8 cellular contexts compared by ENCODE assay signal in the genomic region with DNA sequence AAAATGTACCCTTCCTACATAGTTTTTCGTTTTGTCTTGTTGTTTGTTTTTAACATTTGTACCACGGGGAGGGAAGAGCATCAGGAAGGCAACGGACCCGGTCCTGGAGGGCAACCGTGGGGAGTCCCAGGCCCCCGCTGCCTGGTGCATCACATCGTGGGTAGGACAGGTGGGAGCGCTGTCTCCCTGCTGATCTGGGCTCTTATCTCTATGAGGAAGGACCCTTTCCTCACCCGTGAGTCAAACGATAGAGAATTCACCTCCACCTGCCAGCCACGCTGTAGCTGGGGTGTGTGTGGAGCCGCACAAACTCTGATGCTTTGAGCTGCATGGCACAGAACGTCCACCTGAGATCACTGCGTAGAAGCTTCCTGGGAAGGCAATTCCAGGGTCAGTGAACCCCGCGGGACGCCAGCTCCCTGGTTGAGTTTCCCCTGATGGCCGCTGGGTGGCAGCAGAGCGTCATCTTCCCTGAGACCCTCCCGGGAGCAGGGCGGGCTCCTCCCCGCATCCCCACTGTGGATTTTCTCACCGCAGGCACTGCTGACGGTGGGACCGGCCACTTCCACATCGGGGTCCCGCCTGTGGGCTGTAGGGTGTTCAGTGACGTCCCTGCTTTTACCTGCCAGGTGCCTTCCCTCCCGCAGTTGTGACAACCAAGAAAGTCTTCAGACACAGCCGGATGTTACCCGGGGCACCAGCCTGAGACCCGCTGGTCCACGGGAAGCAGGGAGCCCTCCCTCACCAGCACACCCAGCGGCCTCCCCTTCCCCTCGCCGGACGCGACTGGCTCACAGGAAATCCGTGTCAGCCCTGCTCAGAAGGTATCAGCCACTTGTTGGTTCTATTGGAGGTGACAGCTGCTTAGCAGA. TPM values are rescaled to one million over a fixed set of nuclear protein-coding genes. Genes with fewer than 3 reads are reported as not detected.
A peak's percentile ranks its signal among the peaks of the same experiment; 100 is the strongest.
DNase-seq lines count a peak whose midpoint lies in the region; ATAC-seq and TF ChIP-seq lines count a peak whose summit lies in the region.

No MANE protein-coding gene starts in this region.

- intact Hi-C loops in Calu3 (cut with micrococcal nuclease; ENCODE audit: unreplicated experiment), result loop anchor here (1.0 to 2.0 kb wide), 3 partner anchors 186 to 284 kb away; no protein-coding TSS in a partner anchor
- intact Hi-C loops in esophagus muscularis mucosa (cut with DNase I), result no loop called here

- peak; percentile 62 for ATAC-seq in HG02798 (IDR thresholded peaks at IDR 0.05; ENCODE audit: poor library complexity, unreplicated experiment)
- peak; percentile 36 for ATAC-seq in stimulated activated naive CD8-positive, alpha-beta T cell treated with anti-CD3 and anti-CD28 coated beads, Interleukin-15, Interleukin-2, amounts not matched to agents 100 U/mL and 50 U/mL, for 24 hours
- ATAC-seq in HG03025 (IDR thresholded peaks at IDR 0.05; ENCODE audit: low FRiP score, unreplicated experiment), result no peak

- peaks cover 10% of the 10 kb centered on the region for H3K4me1 Mint-ChIP-seq in Calu3 (ENCODE audit: low read depth, unreplicated experiment)
- no peaks in the 10 kb centered on the region for H3K4me1 Mint-ChIP-seq in nephron progenitor cell

- WGBS in esophagus muscularis mucosa, result 8% methylated on average over 22 of the region's 39 CpGs

- H3K27me3 Mint-ChIP-seq in Calu3 (ENCODE audit: unreplicated experiment) (peaks cover 20% of the 10 kb centered on the region), nephron progenitor cell (ENCODE audit: low read depth, poor library complexity) (peaks cover 39% of the 10 kb centered on the region)

- CTCF ChIA-PET in Calu3 (lab: Charles Lee), result interaction anchor here (0.6 to 2.7 kb wide), 11 partner anchors 10 to 282 kb away, joined by 3 to 73 read pairs (median 3); no protein-coding TSS in a partner anchor

- BruUV-seq in Calu3 (replicated peaks; lab: Mats Ljungman, UMichigan), result no TSS peak

- H3K27ac Mint-ChIP-seq in Calu3 (ENCODE audit: unreplicated experiment) (no peak overlapping the region), nephron progenitor cell (no peak overlapping the region)

- no peak for TF ChIP-seq EP300 in esophagus muscularis mucosa (IDR thresholded peaks at IDR 0.05)

- peak overlapping the region; percentile 56 for H3K4me3 Mint-ChIP-seq in Calu3 (ENCODE audit: low read depth, unreplicated experiment)
- peak overlapping the region; percentile 40 for H3K4me3 Mint-ChIP-seq in nephron progenitor cell

- H3K36me3 Mint-ChIP-seq in Calu3 (ENCODE audit: insufficient read depth, unreplicated experiment) (peaks cover 5% of the 10 kb centered on the region), nephron progenitor cell (ENCODE audit: low read depth) (no peaks in the 10 kb centered on the region)

- H3K27ac ChIP-seq in esophagus muscularis mucosa (replicated peaks in 1 of 4), result no peak overlapping the region

- H3K4me1 ChIP-seq in esophagus muscularis mucosa, result peaks cover 9% of the 10 kb centered on the region in 4 donors

- H3K27me3 ChIP-seq in esophagus muscularis mucosa, result peaks cover 0 to 37% (median 6%) of the 10 kb centered on the region in 4 donors

- peaks cover 0 to 6% (median under 1%) of the 10 kb centered on the region in 4 donors for H3K9me3 ChIP-seq in esophagus muscularis mucosa

- H3K9me3 Mint-ChIP-seq in Calu3 (ENCODE audit: low read depth, unreplicated experiment) (no peaks in the 10 kb centered on the region), nephron progenitor cell (peaks cover 34% of the 10 kb centered on the region)

- no peak for TF ChIP-seq POLR2A in esophagus muscularis mucosa (IDR thresholded peaks at IDR 0.05; ENCODE audit: low read depth)

- peak; percentile 97 for TF ChIP-seq CTCF in Calu3 (IDR thresholded peaks at IDR 0.05; ENCODE audit: unreplicated experiment)
- peak; percentile 79 to 91 (median 81) for TF ChIP-seq CTCF in esophagus muscularis mucosa (IDR thresholded peaks at IDR 0.05)
- peak; percentile 86 for TF ChIP-seq CTCF in nephron progenitor cell (IDR thresholded peaks at IDR 0.05)

- H3K4me3 ChIP-seq in esophagus muscularis mucosa, result peak overlapping the region; percentile 8 to 47 (median 26)

- DNase-seq in Calu3, result peak; percentile 81
- peak; percentile 79 for DNase-seq in NCI-H82 (lab: John Stamatoyannopoulos, UW)
- DNase-seq in activated T-cell treated with anti-CD3 and anti-CD28 coated beads for 48 hours (ENCODE audit: low read depth), result peak; percentile 47
- DNase-seq in esophagus muscularis mucosa (ENCODE audit: extremely low spot score), result no peak
- peak; percentile 84 for DNase-seq in nephron progenitor cell
- DNase-seq in stimulated activated naive CD8-positive, alpha-beta T cell treated with anti-CD3 and anti-CD28 coated beads, Interleukin-15, Interleukin-2, amounts not matched to agents 100 U/mL and 50 U/mL, for 24 hours, result peak; percentile 69

- H3K36me3 ChIP-seq in esophagus muscularis mucosa, result no peaks in the 10 kb centered on the region

RNA-seq across cellular contexts. Expression of a gene that starts 54.7 kb away (rescaled TPM):
- total RNA-seq in Calu3 (2022), result 68.5 and 77.3 TPM in 2 replicates
- 10 to 100 TPM; 15.0 to 34.2 (median 28.4) TPM for total RNA-seq in esophagus muscularis mucosa
